Comparison of ENCODE assay signal across 24 cellular contexts in genomic region chr11:107151579-107151978, GRCh38.
"Had no signal": no experiment of that assay in that cellular context is flagged by ENCODE, and none has a peak within 500 bp of the region (broad histone marks: within the 10 kb centered on the region; RNA-seq: fewer than 3 reads in every experiment).

No MANE protein-coding gene starts in this region.

- H3K9me3 ChIP-seq: colonic mucosa, esophagus squamous epithelium, gastrocnemius medialis had no signal

- H3K79me2 ChIP-seq: hepatocyte had no signal

- H2AFZ ChIP-seq: hepatocyte had no signal

- H3K4me2 ChIP-seq: hepatocyte had no signal

- ATAC-seq: effector memory CD8-positive, alpha-beta T cell; foreskin keratinocyte; gastrocnemius medialis; gastroesophageal sphincter; heart left ventricle; heart right ventricle had no signal

- H3K36me3 ChIP-seq: colonic mucosa, esophagus muscularis mucosa, esophagus squamous epithelium, gastrocnemius medialis, gastroesophageal sphincter, heart left ventricle, heart right ventricle had no signal

- H3K27ac ChIP-seq: colonic mucosa, coronary artery, epithelial cell of prostate, esophagus muscularis mucosa, esophagus squamous epithelium, foreskin keratinocyte, gastrocnemius medialis, gastroesophageal sphincter, heart left ventricle, heart right ventricle, hepatocyte had no signal

- H3K4me1 ChIP-seq: colonic mucosa, esophagus muscularis mucosa, esophagus squamous epithelium, gastrocnemius medialis, gastroesophageal sphincter, heart left ventricle, heart right ventricle had no signal

- DNase-seq: colonic mucosa; cortex of kidney; dermis blood vessel endothelial cell; effector CD4-positive, alpha-beta T cell; effector CD8-positive, alpha-beta T cell; effector memory CD4-positive, alpha-beta T cell; effector memory CD8-positive, alpha-beta T cell; endodermal cell; erythroblast; esophagus squamous epithelium; foreskin fibroblast; foreskin keratinocyte; foreskin melanocyte; gastrocnemius medialis; glutamatergic neuron; head of caudate nucleus; heart left ventricle; heart right ventricle; hippocampal formation had no signal

- H3K4me3 ChIP-seq: colonic mucosa, coronary artery, esophagus muscularis mucosa, esophagus squamous epithelium, gastrocnemius medialis, gastroesophageal sphincter, heart left ventricle, heart right ventricle, hepatocyte had no signal

- H3K27me3 ChIP-seq: colonic mucosa, esophagus muscularis mucosa, esophagus squamous epithelium, foreskin keratinocyte, gastrocnemius medialis, gastroesophageal sphincter, heart left ventricle, heart right ventricle, hepatocyte had no signal
